ENCODE assay signal across 8 cellular contexts in genomic region chr1:197402189-197402588, GRCh38.
"Had no signal": no experiment of that assay in that cellular context is flagged by ENCODE, and none has a peak within 500 bp of the region (broad histone marks: within the 10 kb centered on the region; RNA-seq: fewer than 3 reads in every experiment).

No MANE protein-coding gene starts in this region.

- ATAC-seq: HepG2 had no signal

- DNase-seq: IMR-90, KBM-7, KG1 had no signal

- H3K4me2 ChIP-seq: KMS-11 had no signal

- FAIRE-seq: HepG2, HTR-8/SVneo had no signal

- H3K36me3 Mint-ChIP-seq: IgD-negative memory B cell had no signal

- H3K9ac ChIP-seq: KMS-11 had no signal

- H3K27ac ChIP-seq: HL-60, KMS-11 had no signal

- H3K27ac Mint-ChIP-seq: IgD-negative memory B cell had no signal

- H3K4me1 Mint-ChIP-seq: IgD-negative memory B cell had no signal
